8 cellular contexts compared by ENCODE assay signal in genomic region chr6:111872521-111873177, GRCh38. TPM values are rescaled to one million over a fixed set of nuclear protein-coding genes. Genes with fewer than 3 reads are reported as not detected.
DNase-seq lines count a peak whose midpoint lies in the region; ATAC-seq and TF ChIP-seq lines count a peak whose summit lies in the region.

No MANE protein-coding gene starts in this region.

- H4K8ac ChIP-seq in trophoblast cell (ENCODE audit: low read depth, low read length) = peak overlapping the region; percentile 35

- peak overlapping the region; percentile 46 for H3K18ac ChIP-seq in trophoblast cell (ENCODE audit: low read length)

- H3K9me3 ChIP-seq in NT2/D1 (ENCODE audit: insufficient read depth, low read length) (no peaks in the 10 kb centered on the region), trophoblast cell (ENCODE audit: insufficient read depth, low read depth, low read length) (no peaks in the 10 kb centered on the region)

- peak overlapping the region; percentile 21 for H3K4ac ChIP-seq in trophoblast cell (ENCODE audit: low read depth, low read length)

- H3K4me3 ChIP-seq in NT2/D1 (ENCODE audit: insufficient read length, low read depth) = peak overlapping the region; percentile 60
- H3K4me3 ChIP-seq in trophoblast cell (ENCODE audit: low read depth, low read length) = peak overlapping the region; percentile 85
- peak overlapping the region; percentile 99 for H3K4me3 ChIP-seq in urinary bladder (ENCODE audit: low read depth, low read length)

- peaks cover 14% of the 10 kb centered on the region for H3K27me3 Mint-ChIP-seq in glutamatergic neuron (ENCODE audit: unreplicated experiment)

- no peaks in the 10 kb centered on the region for H3K36me3 Mint-ChIP-seq in glutamatergic neuron (ENCODE audit: unreplicated experiment)

- peaks cover 6% of the 10 kb centered on the region for H3K79me2 ChIP-seq in trophoblast cell (ENCODE audit: control insufficient read depth, insufficient read depth, low read length, poor library complexity)

- H4K12ac ChIP-seq in trophoblast cell (ENCODE audit: low read depth, low read length) = no peak overlapping the region

- no peak for TF ChIP-seq CTCF in glutamatergic neuron (IDR thresholded peaks at IDR 0.05; ENCODE audit: partially characterized antibody, unreplicated experiment)

- peaks cover 4% of the 10 kb centered on the region for H3K79me1 ChIP-seq in trophoblast cell (ENCODE audit: low read length)

- no peak overlapping the region for H2BK12ac ChIP-seq in trophoblast cell (ENCODE audit: low read length)

- no peak overlapping the region for H2AK5ac ChIP-seq in trophoblast cell (ENCODE audit: low read length)

- H3K27me3 ChIP-seq in NT2/D1 (ENCODE audit: insufficient read depth, insufficient read length) = peaks cover 25% of the 10 kb centered on the region
- no peaks in the 10 kb centered on the region for H3K27me3 ChIP-seq in trophoblast cell (ENCODE audit: insufficient read depth, low read length)

- peak overlapping the region; percentile 53 for H2BK120ac ChIP-seq in trophoblast cell (ENCODE audit: insufficient read depth, low read length, poor library complexity)

- H3K14ac ChIP-seq in trophoblast cell (ENCODE audit: low read length) = peak overlapping the region; percentile 53

- H3K36me3 ChIP-seq in NT2/D1 (ENCODE audit: insufficient read depth, insufficient read length, low read length) = no peaks in the 10 kb centered on the region
- no peaks in the 10 kb centered on the region for H3K36me3 ChIP-seq in trophoblast cell (ENCODE audit: control insufficient read depth in 1 of 2, insufficient read depth in 2 of 2, low read length in 2 of 2)
- no peaks in the 10 kb centered on the region for H3K36me3 ChIP-seq in urinary bladder (ENCODE audit: insufficient read depth)

- H3K27ac ChIP-seq in trophoblast cell (ENCODE audit: low read depth, low read length) (peak overlapping the region; percentile 38), urinary bladder (ENCODE audit: low read depth) (peak overlapping the region; percentile 93)

- WGBS in trophoblast cell (ENCODE audit: extremely low coverage, insufficient coverage, insufficient read length) = no CpG with 5 or more reads among the region's 78 CpGs
- WGBS in urinary bladder = under 1% methylated on average over 78 of the region's 78 CpGs

- peak overlapping the region; percentile 99 for H3K4me3 Mint-ChIP-seq in glutamatergic neuron (ENCODE audit: unreplicated experiment)

- peak overlapping the region; percentile 98 for H3K27ac Mint-ChIP-seq in glutamatergic neuron (ENCODE audit: unreplicated experiment)

- peak overlapping the region; percentile 65 for H4K91ac ChIP-seq in trophoblast cell (ENCODE audit: low read depth, low read length)

- no peak overlapping the region for H3K23ac ChIP-seq in trophoblast cell (ENCODE audit: low read length)

- DNase-seq in NT2/D1 (ENCODE audit: low read depth, low spot score) (no peak), activated gamma-delta T cell (lab: John Stamatoyannopoulos, UW) (peak; percentile 59), glutamatergic neuron (peak; percentile 87), trophoblast cell (no peak), GDM1 (lab: John Stamatoyannopoulos, UW) (no peak)

- H3K9ac ChIP-seq in NT2/D1 (ENCODE audit: insufficient read length, low read depth) (peak overlapping the region; percentile 80), trophoblast cell (ENCODE audit: low read length) (peak overlapping the region; percentile 78)

- peak; percentile 1 for ATAC-seq in GM18520 (IDR thresholded peaks at IDR 0.05; ENCODE audit: unreplicated experiment)
- ATAC-seq in HG02938 (IDR thresholded peaks at IDR 0.05; ENCODE audit: unreplicated experiment) = peak; percentile 18

- H3K4me1 Mint-ChIP-seq in glutamatergic neuron (ENCODE audit: low read depth, unreplicated experiment) = peaks cover 38% of the 10 kb centered on the region

- peak overlapping the region; percentile 97 for H3K4me2 ChIP-seq in trophoblast cell (ENCODE audit: low read length)

- peak overlapping the region; percentile 64 for H2AFZ ChIP-seq in trophoblast cell (ENCODE audit: insufficient read depth, low read length, poor library complexity)

- no peaks in the 10 kb centered on the region for H3K4me1 ChIP-seq in NT2/D1 (ENCODE audit: insufficient read depth, insufficient read length)
- peaks cover 3 to 6% of the 10 kb centered on the region in 2 experiments for H3K4me1 ChIP-seq in trophoblast cell (ENCODE audit: control insufficient read depth in 1 of 2, insufficient read depth in 2 of 2, low read length in 2 of 2)
- H3K4me1 ChIP-seq in urinary bladder (ENCODE audit: insufficient read depth) = peaks cover 6% of the 10 kb centered on the region

- peaks cover 23% of the 10 kb centered on the region for H3K9me3 Mint-ChIP-seq in glutamatergic neuron (ENCODE audit: unreplicated experiment)

- H2BK5ac ChIP-seq in trophoblast cell (ENCODE audit: low read depth, low read length, poor library complexity) = peak overlapping the region; percentile 39

RNA-seq across cellular contexts. Expression of gene FYN, which starts 0.6 kb away (rescaled TPM):
- total RNA-seq in glutamatergic neuron (ENCODE audit: unreplicated experiment) = 525 TPM
- 78.0 and 85.2 TPM in 2 replicates for polyA plus RNA-seq in trophoblast cell (2013)
- 201 TPM for total RNA-seq in urinary bladder
- polyA plus RNA-seq in urinary bladder = 91.5 TPM

Comparison
In these comparisons a context has a peak if more than half of its experiments do, and no peak if none do; other contexts are left out.
1. DNase-seq: peak in activated gamma-delta T cell (single experiment) and glutamatergic neuron (single experiment); none in NT2/D1 (single experiment), trophoblast cell (0 of 2) and GDM1 (single experiment).
2. Peak in every context shown above with its lines, with median percentiles within 50 percentile points of each other: H3K4me3 ChIP-seq.